In the genomic region with DNA sequence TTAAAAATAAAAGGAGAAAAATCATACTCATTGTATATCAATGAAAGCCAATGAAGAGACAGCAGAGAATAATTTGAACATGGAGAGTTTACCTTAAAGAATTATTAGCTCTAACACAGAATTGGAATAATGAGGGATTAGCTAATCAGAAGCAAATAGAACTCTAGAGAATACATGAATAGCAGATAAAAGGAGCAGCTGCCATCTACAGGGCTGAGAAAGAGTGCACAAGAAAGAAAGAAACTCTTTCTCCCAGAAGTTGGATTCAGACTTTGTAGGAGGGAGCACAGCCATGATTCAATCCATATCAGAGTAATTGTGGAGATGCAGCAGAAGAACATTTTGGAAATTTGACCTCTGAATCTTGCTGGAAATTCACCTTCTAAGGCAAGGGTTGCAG, we compare ENCODE assay signal across 1 cellular context.
TF ChIP-seq lines count a peak whose summit lies in the region.

No MANE protein-coding gene starts in this region.

TF ChIP-seq in Ishikawa, 13 proteins besides CTCF, POLR2A, EP300 and RAD21 (continued from another document):
- TF ChIP-seq, protein P1, sequence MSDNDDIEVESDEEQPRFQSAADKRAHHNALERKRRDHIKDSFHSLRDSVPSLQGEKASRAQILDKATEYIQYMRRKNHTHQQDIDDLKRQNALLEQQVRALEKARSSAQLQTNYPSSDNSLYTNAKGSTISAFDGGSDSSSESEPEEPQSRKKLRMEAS (IDR thresholded peaks at IDR 0.05), result no peak
- TF ChIP-seq TAF1 (IDR thresholded peaks at IDR 0.05; ENCODE audit: low read depth) (no peak), TCF12 (IDR thresholded peaks at IDR 0.05; ENCODE audit: low read depth) (no peak), EGR1 (IDR thresholded peaks at IDR 0.05) (no peak), CREB1 (IDR thresholded peaks at IDR 0.05; ENCODE audit: low read depth) (no peak), YY1 (IDR thresholded peaks at IDR 0.05; ENCODE audit: low read depth) (no peak), CEBPB (IDR thresholded peaks at IDR 0.05) (no peak)
- TF ChIP-seq, protein P2, sequence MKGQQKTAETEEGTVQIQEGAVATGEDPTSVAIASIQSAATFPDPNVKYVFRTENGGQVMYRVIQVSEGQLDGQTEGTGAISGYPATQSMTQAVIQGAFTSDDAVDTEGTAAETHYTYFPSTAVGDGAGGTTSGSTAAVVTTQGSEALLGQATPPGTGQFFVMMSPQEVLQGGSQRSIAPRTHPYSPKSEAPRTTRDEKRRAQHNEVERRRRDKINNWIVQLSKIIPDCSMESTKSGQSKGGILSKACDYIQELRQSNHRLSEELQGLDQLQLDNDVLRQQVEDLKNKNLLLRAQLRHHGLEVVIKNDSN (IDR thresholded peaks at IDR 0.05), result no peak
